ENCODE assay signal across 33 cellular contexts in the genomic region with DNA sequence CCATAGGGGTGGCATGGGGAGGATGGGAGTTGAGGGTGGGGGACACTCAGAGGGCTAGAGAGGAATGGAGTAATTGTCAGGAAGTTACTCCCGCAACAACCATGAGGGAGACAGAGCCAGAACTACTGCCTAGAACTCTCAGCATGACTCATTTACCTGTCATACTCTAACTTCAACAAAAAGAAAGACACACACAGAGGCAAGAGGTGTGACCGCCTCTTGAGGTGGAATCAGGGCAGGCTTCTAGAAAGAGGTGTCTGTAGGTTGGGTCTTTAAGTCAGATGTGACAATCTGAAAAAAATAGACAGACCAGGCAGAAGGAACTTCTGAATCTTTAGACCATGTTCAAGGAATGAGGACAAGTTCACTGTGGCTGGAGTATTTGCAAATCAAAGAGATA.
DNase-seq lines count a peak whose midpoint lies in the region; ATAC-seq, FAIRE-seq and TF ChIP-seq lines count a peak whose summit lies in the region.
"Had no signal": no experiment of that assay in that cellular context is flagged by ENCODE, and none has a peak within 500 bp of the region (broad histone marks: within the 10 kb centered on the region; RNA-seq: fewer than 3 reads in every experiment).

No MANE protein-coding gene starts in this region.

- no peaks in the 10 kb centered on the region for H3F3A ChIP-seq in MM.1S (ENCODE audit: insufficient read depth, low read length)

- no peak for FAIRE-seq in astrocyte (lab: Jason Lieb, UNC)
- peak; percentile 88 for FAIRE-seq in keratinocyte (lab: Jason Lieb, UNC)

- peaks cover 2% of the 10 kb centered on the region for H3K27me3 Mint-ChIP-seq in astrocyte (ENCODE audit: low read depth, unreplicated experiment)
- H3K27me3 Mint-ChIP-seq: activated naive CD8-positive, alpha-beta T cell treated with anti-CD3 and anti-CD28 coated beads for 36 hours; type B pancreatic cell had no signal

- DNase-seq in ELR (ENCODE audit: low read depth) = peak; percentile 69
- DNase-seq in M059J (ENCODE audit: low read depth) = peak; percentile 57
- peak; percentile 43 for DNase-seq in astrocyte (ENCODE audit: low read depth)
- peak; percentile 9 for DNase-seq in keratinocyte (ENCODE audit: low read depth, low spot score)
- DNase-seq in SKM-1 (lab: John Stamatoyannopoulos, UW; ENCODE audit: unreplicated experiment) = no peak
- DNase-seq in MM.1S = no peak
- no peak for DNase-seq in GDM1 (lab: John Stamatoyannopoulos, UW)
- DNase-seq: activated CD4-positive, alpha-beta T cell treated with anti-CD3 and anti-CD28 coated beads, Interleukin-2, amount 50 U/mL, for 4 hours; activated CD4-positive, CD25-positive, alpha-beta regulatory T cell; activated CD8-positive, alpha-beta memory T cell treated with anti-CD3 and anti-CD28 coated beads, Interleukin-2, amount 10 ng/mL, durations not matched to agents 7 days and 5 days; activated gamma-delta T cell; activated naive CD8-positive, alpha-beta T cell treated with anti-CD3 and anti-CD28 coated beads for 36 hours; activated T-cell treated with anti-CD3 and anti-CD28 coated beads, Interleukin-2, amount 50 U/mL, for 4 hours; endodermal cell; GF-D8; NCI-H1436; NCI-H2081 treated with DMSO at 0.1 percent for 48 hours; NCI-H446; NCI-H748 treated with DMSO at 0.1 percent for 48 hours; stimulated activated naive B cell treated with anti-CD40 and anti-IgM and Interleukin-4, amounts not matched to agents 10 μg/mL and 1 μg/mL and 100 μg/mL, for 72 hours had no signal

- H3K27ac ChIP-seq in astrocyte (ENCODE audit: low read depth, low read length) (no peak overlapping the region), keratinocyte (ENCODE audit: control insufficient read depth, insufficient read depth, low read length) (no peak overlapping the region), MM.1S (ENCODE audit: low read length) (no peak overlapping the region)
- H3K27ac ChIP-seq: ascending aorta, BLaER1, hepatocyte, KMS-11, skin epidermis had no signal

- H3K9me3 ChIP-seq in astrocyte (ENCODE audit: insufficient read depth, low read depth, low read length) (no peaks in the 10 kb centered on the region), keratinocyte (ENCODE audit: control insufficient read depth, low read depth, low read length) (no peaks in the 10 kb centered on the region), MM.1S (replicated peaks; ENCODE audit: insufficient read depth, low read length) (no peaks in the 10 kb centered on the region)
- H3K9me3 ChIP-seq: ascending aorta had no signal

- no peak overlapping the region for H3K4me3 Mint-ChIP-seq in astrocyte (ENCODE audit: unreplicated experiment)
- H3K4me3 Mint-ChIP-seq: activated CD8-positive, alpha-beta memory T cell treated with anti-CD3 and anti-CD28 coated beads, Interleukin-2, amount 10 ng/mL, durations not matched to agents 7 days and 5 days; activated naive CD8-positive, alpha-beta T cell treated with anti-CD3 and anti-CD28 coated beads for 36 hours; activated T-cell treated with anti-CD3 and anti-CD28 coated beads, Interleukin-2, amount 50 U/mL, for 4 hours; central memory CD8-positive, alpha-beta T cell; dendritic cell treated with granulocyte-macrophage colony-stimulating factor and Interleukin-4, amounts not matched to agents 40 ng/mL and 50 ng/mL, for 4 days; endodermal cell; memory B cell; nephron; stimulated activated naive B cell treated with anti-CD40 and anti-IgM and Interleukin-4, amounts not matched to agents 10 μg/mL and 1 μg/mL and 100 μg/mL, for 72 hours; T-helper 1 cell treated with Interleukin-12 subunit alpha and Interleukin-12 subunit beta and Interleukin-4 antibody, amounts not matched to agents 30 μg/mL and 1 μg/mL, for 36 hours; type B pancreatic cell had no signal

- no peaks in the 10 kb centered on the region for H3K79me2 ChIP-seq in astrocyte (ENCODE audit: insufficient read depth, low read length)
- no peaks in the 10 kb centered on the region for H3K79me2 ChIP-seq in keratinocyte (ENCODE audit: control insufficient read depth, insufficient read depth, low read length)
- no peaks in the 10 kb centered on the region for H3K79me2 ChIP-seq in MM.1S (ENCODE audit: low read length)
- H3K79me2 ChIP-seq: hepatocyte had no signal

- H3K27me3 ChIP-seq in astrocyte (ENCODE audit: insufficient read depth, low read length) = peaks cover 4% of the 10 kb centered on the region
- H3K27me3 ChIP-seq in keratinocyte (ENCODE audit: control insufficient read depth, extremely low read depth, insufficient read depth, low read length) = peaks cover 5% of the 10 kb centered on the region
- H3K27me3 ChIP-seq in MM.1S (replicated peaks; ENCODE audit: insufficient read depth, low read length) = no peaks in the 10 kb centered on the region
- H3K27me3 ChIP-seq: ascending aorta, BLaER1, hepatocyte had no signal

- no peak for ATAC-seq in GM18873 (IDR thresholded peaks at IDR 0.05; ENCODE audit: low FRiP score, unreplicated experiment)
- ATAC-seq: activated CD8-positive, alpha-beta memory T cell treated with anti-CD3 and anti-CD28 coated beads, Interleukin-2, amount 10 ng/mL, durations not matched to agents 7 days and 5 days; activated T-cell treated with anti-CD3 and anti-CD28 coated beads, Interleukin-2, amount 50 U/mL, for 4 hours; left lobe of liver; stimulated activated naive B cell treated with anti-CD40 and anti-IgM and Interleukin-4, amounts not matched to agents 10 μg/mL and 1 μg/mL and 100 μg/mL, for 72 hours had no signal

- H4K20me1 ChIP-seq in astrocyte (ENCODE audit: insufficient read depth, low read length) (no peaks in the 10 kb centered on the region), keratinocyte (ENCODE audit: control insufficient read depth, extremely low read depth, insufficient read depth, low read length) (no peaks in the 10 kb centered on the region), MM.1S (ENCODE audit: insufficient read depth, low read length) (no peaks in the 10 kb centered on the region)
- H4K20me1 ChIP-seq: BLaER1 had no signal

- H3K4me1 ChIP-seq in astrocyte (ENCODE audit: insufficient read depth, low read length) (no peaks in the 10 kb centered on the region), keratinocyte (ENCODE audit: control insufficient read depth, extremely low read depth, insufficient read depth, low read length) (peaks cover 5% of the 10 kb centered on the region), MM.1S (ENCODE audit: low read length) (no peaks in the 10 kb centered on the region)
- H3K4me1 ChIP-seq: ascending aorta, BLaER1 had no signal

- TF ChIP-seq CTCF in astrocyte (IDR thresholded peaks at IDR 0.05; ENCODE audit: insufficient read depth, low read depth, low read length) = no peak
- no peak for TF ChIP-seq CTCF in keratinocyte (optimal IDR thresholded peaks at IDR 0.05 in 1 of 3, IDR thresholded peaks at IDR 0.05 in 1 of 3, conservative IDR thresholded peaks at IDR 0.05 in 1 of 3; ENCODE audit: extremely low read depth in 1 of 3, insufficient read depth in 2 of 3, low read length in 3 of 3)
- no peak for TF ChIP-seq CTCF in MM.1S (IDR thresholded peaks at IDR 0.05; ENCODE audit: low read length)

- H3K27ac Mint-ChIP-seq in astrocyte (ENCODE audit: unreplicated experiment) = no peak overlapping the region
- H3K27ac Mint-ChIP-seq: activated CD8-positive, alpha-beta memory T cell treated with anti-CD3 and anti-CD28 coated beads, Interleukin-2, amount 10 ng/mL, durations not matched to agents 7 days and 5 days; activated naive CD8-positive, alpha-beta T cell treated with anti-CD3 and anti-CD28 coated beads for 36 hours; dendritic cell treated with granulocyte-macrophage colony-stimulating factor and Interleukin-4, amounts not matched to agents 40 ng/mL and 50 ng/mL, for 4 days; endodermal cell; memory B cell; nephron; stimulated activated naive B cell treated with anti-CD40 and anti-IgM and Interleukin-4, amounts not matched to agents 10 μg/mL and 1 μg/mL and 100 μg/mL, for 72 hours; T-helper 1 cell treated with Interleukin-12 subunit alpha and Interleukin-12 subunit beta and Interleukin-4 antibody, amounts not matched to agents 30 μg/mL and 1 μg/mL, for 36 hours had no signal

- H3K9ac ChIP-seq in astrocyte (ENCODE audit: low read length) = no peak overlapping the region
- no peak overlapping the region for H3K9ac ChIP-seq in keratinocyte (ENCODE audit: control insufficient read depth, extremely low read depth, insufficient read depth, low read length)
- no peak overlapping the region for H3K9ac ChIP-seq in MM.1S (ENCODE audit: low read length)
- H3K9ac ChIP-seq: BLaER1, KMS-11 had no signal

- no peaks in the 10 kb centered on the region for H3K9me1 ChIP-seq in keratinocyte (ENCODE audit: control insufficient read depth, extremely low read depth, insufficient read depth, low read length)

- dilution Hi-C loops in keratinocyte (cut with MboI; ENCODE audit: extremely low pct_ligation_motif_present, low sequenced_read_pairs) = no loop called here

- no peaks in the 10 kb centered on the region for H3K9me3 Mint-ChIP-seq in astrocyte (ENCODE audit: unreplicated experiment)
- H3K9me3 Mint-ChIP-seq: activated T-cell treated with anti-CD3 and anti-CD28 coated beads, Interleukin-2, amount 50 U/mL, for 4 hours; central memory CD8-positive, alpha-beta T cell; dendritic cell treated with granulocyte-macrophage colony-stimulating factor and Interleukin-4, amounts not matched to agents 40 ng/mL and 50 ng/mL, for 4 days; memory B cell; nephron; stimulated activated naive B cell treated with anti-CD40 and anti-IgM and Interleukin-4, amounts not matched to agents 10 μg/mL and 1 μg/mL and 100 μg/mL, for 72 hours; T-helper 1 cell treated with Interleukin-12 subunit alpha and Interleukin-12 subunit beta and Interleukin-4 antibody, amounts not matched to agents 30 μg/mL and 1 μg/mL, for 36 hours; type B pancreatic cell had no signal

- peaks cover 2% of the 10 kb centered on the region for H3K36me3 Mint-ChIP-seq in astrocyte (ENCODE audit: low read depth, unreplicated experiment)
- H3K36me3 Mint-ChIP-seq: activated CD8-positive, alpha-beta memory T cell treated with anti-CD3 and anti-CD28 coated beads, Interleukin-2, amount 10 ng/mL, durations not matched to agents 7 days and 5 days; activated naive CD8-positive, alpha-beta T cell treated with anti-CD3 and anti-CD28 coated beads for 36 hours; memory B cell; stimulated activated naive B cell treated with anti-CD40 and anti-IgM and Interleukin-4, amounts not matched to agents 10 μg/mL and 1 μg/mL and 100 μg/mL, for 72 hours; type B pancreatic cell had no signal

- no peaks in the 10 kb centered on the region for H3K9me2 ChIP-seq in MM.1S (replicated peaks; ENCODE audit: insufficient read depth, low read length)

- no peak overlapping the region for H2AFZ ChIP-seq in astrocyte (ENCODE audit: low read depth, low read length)
- no peak overlapping the region for H2AFZ ChIP-seq in keratinocyte (ENCODE audit: control insufficient read depth, low read length)
- no peak overlapping the region for H2AFZ ChIP-seq in MM.1S (ENCODE audit: low read length)
- H2AFZ ChIP-seq: hepatocyte had no signal

- no peak overlapping the region for H3K4me2 ChIP-seq in astrocyte (ENCODE audit: low read length)
- H3K4me2 ChIP-seq in keratinocyte (ENCODE audit: control insufficient read depth, extremely low read depth, insufficient read depth, low read depth, low read length) = no peak overlapping the region
- no peak overlapping the region for H3K4me2 ChIP-seq in MM.1S (ENCODE audit: low read depth, low read length)
- H3K4me2 ChIP-seq: BLaER1, hepatocyte, KMS-11 had no signal

- H3K4me3 ChIP-seq in astrocyte (ENCODE audit: insufficient read depth, low read depth, low read length) (no peak overlapping the region), keratinocyte (ENCODE audit: control insufficient read depth in 2 of 3, extremely low read depth in 1 of 3, insufficient read depth in 2 of 3, low read depth in 1 of 3, low read length in 3 of 3) (no peak overlapping the region), MM.1S (ENCODE audit: low read length) (no peak overlapping the region)
- H3K4me3 ChIP-seq: ascending aorta, BLaER1, hepatocyte, skin epidermis had no signal

- H3K36me3 ChIP-seq in astrocyte (ENCODE audit: insufficient read depth, low read length) = no peaks in the 10 kb centered on the region
- H3K36me3 ChIP-seq in keratinocyte (ENCODE audit: control insufficient read depth in 2 of 2, extremely low read depth in 1 of 2, insufficient read depth in 2 of 2, low read length in 2 of 2) = no peaks in the 10 kb centered on the region
- H3K36me3 ChIP-seq in MM.1S (replicated peaks; ENCODE audit: insufficient read depth, low read length) = no peaks in the 10 kb centered on the region
- H3K36me3 ChIP-seq: ascending aorta, BLaER1 had no signal

- no peaks in the 10 kb centered on the region for H3K4me1 Mint-ChIP-seq in astrocyte (ENCODE audit: low read depth, unreplicated experiment)
- H3K4me1 Mint-ChIP-seq: activated CD8-positive, alpha-beta memory T cell treated with anti-CD3 and anti-CD28 coated beads, Interleukin-2, amount 10 ng/mL, durations not matched to agents 7 days and 5 days; activated naive CD8-positive, alpha-beta T cell treated with anti-CD3 and anti-CD28 coated beads for 36 hours; central memory CD8-positive, alpha-beta T cell; memory B cell; nephron; stimulated activated naive B cell treated with anti-CD40 and anti-IgM and Interleukin-4, amounts not matched to agents 10 μg/mL and 1 μg/mL and 100 μg/mL, for 72 hours had no signal

Comparison
In these comparisons a context has a peak if more than half of its experiments do, and no peak if none do; other contexts are left out.
1. DNase-seq: peak in ELR (single experiment), M059J (single experiment), astrocyte (single experiment) and keratinocyte (single experiment); none in SKM-1 (single experiment), MM.1S (single experiment) and GDM1 (single experiment).